ENCODE assay signal across 8 cellular contexts in genomic region chr14:28751467-28752058, GRCh38. TPM values are rescaled to one million over a fixed set of nuclear protein-coding genes. Genes with fewer than 3 reads are reported as not detected.
DNase-seq lines count a peak whose midpoint lies in the region; ATAC-seq and TF ChIP-seq lines count a peak whose summit lies in the region.

No MANE protein-coding gene starts in this region.

- H3K4me1 ChIP-seq in mammary epithelial cell (ENCODE audit: insufficient read depth, low read length) (no peaks in the 10 kb centered on the region), vagina (no peaks in the 10 kb centered on the region)

- intact Hi-C loops in mammary epithelial cell (cut with micrococcal nuclease) = loop anchor here (10.0 kb wide), 1 partner anchor 1693 kb away; no protein-coding TSS in a partner anchor
- intact Hi-C loops in vagina (cut with DNase I) = no loop called here

- H3K79me2 ChIP-seq in mammary epithelial cell (ENCODE audit: insufficient read depth, low read length) = no peaks in the 10 kb centered on the region

- peak; percentile 71 for DNase-seq in NCI-H510A treated with DMSO at 0.1 percent for 48 hours (lab: John Stamatoyannopoulos, UW)
- DNase-seq in mammary epithelial cell = peak; percentile 45
- peak; percentile 41 for DNase-seq in mucosa of gallbladder (ENCODE audit: low spot score)
- no peak for DNase-seq in activated T-cell treated with anti-CD3 and anti-CD28 coated beads, Interleukin-2, amount 50 U/mL, for 48 hours
- no peak for DNase-seq in vagina (ENCODE audit: extremely low spot score in 2 of 2)

- dilution Hi-C loops in mammary epithelial cell (cut with HindIII; ENCODE audit: low sequenced_read_pairs) = no loop called here

- peak overlapping the region; percentile 53 for H2AFZ ChIP-seq in mammary epithelial cell (ENCODE audit: low read depth, low read length)

- H3K27ac ChIP-seq in C4-2B (no peak overlapping the region), mammary epithelial cell (ENCODE audit: insufficient read depth, low read depth, low read length) (no peak overlapping the region), vagina (no peak overlapping the region)

- no peak for TF ChIP-seq POLR2A in vagina (IDR thresholded peaks at IDR 0.05)

- H3K4me2 ChIP-seq in mammary epithelial cell (ENCODE audit: insufficient read depth, low read depth, low read length) = peak overlapping the region; percentile 1

- ATAC-seq in GM18508 (IDR thresholded peaks at IDR 0.05; ENCODE audit: insufficient read depth, unreplicated experiment) (peak; percentile 85), HG03159 (IDR thresholded peaks at IDR 0.05; ENCODE audit: unreplicated experiment) (peak; percentile 69)

- no peaks in the 10 kb centered on the region for H3K36me3 ChIP-seq in mammary epithelial cell (ENCODE audit: insufficient read depth, low read length)
- no peaks in the 10 kb centered on the region for H3K36me3 ChIP-seq in vagina

- CTCF ChIA-PET in mammary epithelial cell (lab: Charles Lee; ENCODE audit: low non-redundant PET) = interaction anchor here (0.5 to 0.6 kb wide), 2 partner anchors 51 to 765 kb away, joined by 5 to 9 read pairs; no protein-coding TSS in a partner anchor

- in situ Hi-C loops in mammary epithelial cell (cut with MboI; ENCODE audit: low sequenced_read_pairs in 2 of 2) = loop anchor here (10.0 to 25.0 kb wide), 3 partner anchors 783 to 1461 kb away; no protein-coding TSS in a partner anchor

- TF ChIP-seq CTCF in C4-2B (conservative IDR thresholded peaks at IDR 0.05) (peak; percentile 96), mammary epithelial cell (conservative IDR thresholded peaks at IDR 0.05 in 1 of 2, IDR thresholded peaks at IDR 0.05 in 1 of 2; ENCODE audit: extremely low read depth in 1 of 2, insufficient read depth in 1 of 2, low read depth in 1 of 2, low read length in 2 of 2) (peak; percentile 79 to 84), vagina (IDR thresholded peaks at IDR 0.05) (no peak)

- H4K20me1 ChIP-seq in mammary epithelial cell (ENCODE audit: insufficient read depth, low read length) = no peaks in the 10 kb centered on the region

- peaks cover 20% of the 10 kb centered on the region for H3K27me3 ChIP-seq in mammary epithelial cell (ENCODE audit: insufficient read depth, low read length)
- peaks cover 2% of the 10 kb centered on the region for H3K27me3 ChIP-seq in vagina

- no peak overlapping the region for H3K9ac ChIP-seq in mammary epithelial cell (ENCODE audit: insufficient read depth, low read length)

- H3K4me3 ChIP-seq in mammary epithelial cell (replicated peaks in 1 of 3; ENCODE audit: insufficient read depth in 1 of 3, low read depth in 2 of 3, low read length in 3 of 3) = no peak overlapping the region
- no peak overlapping the region for H3K4me3 ChIP-seq in vagina

- 25% methylated on average over 5 of the region's 5 CpGs for WGBS in mammary epithelial cell (ENCODE audit: low coverage, missing lambda C conversion rate)

- H3K9me3 ChIP-seq in mammary epithelial cell (replicated peaks; ENCODE audit: insufficient read depth, low read length) = no peaks in the 10 kb centered on the region
- H3K9me3 ChIP-seq in vagina = no peaks in the 10 kb centered on the region

- BruUV-seq in mammary epithelial cell (replicated peaks; lab: Mats Ljungman, UMichigan) = no TSS peak

RNA-seq across cellular contexts. Expression of gene FOXG1, which starts 15.0 kb away (rescaled TPM):
- total RNA-seq in mammary epithelial cell (not detected), mucosa of gallbladder (not detected), vagina (not detected)
- not detected for polyA plus RNA-seq in mammary epithelial cell
- not detected for polyA minus RNA-seq in mammary epithelial cell

Comparison
In these comparisons a context has a peak if more than half of its experiments do, and no peak if none do; other contexts are left out.
1. CTCF ChIP-seq: peak in C4-2B (single experiment) and mammary epithelial cell (2 of 2); none in vagina (0 of 3).
2. DNase-seq: peak in NCI-H510A treated with DMSO at 0.1 percent for 48 hours (single experiment), mammary epithelial cell (single experiment) and mucosa of gallbladder (single experiment); none in activated T-cell treated with anti-CD3 and anti-CD28 coated beads, Interleukin-2, amount 50 U/mL, for 48 hours (0 of 2) and vagina (0 of 2).